In genomic region chr1:64540265-64540791, GRCh38 we compare ENCODE assay signal across 8 cellular contexts.
A peak's percentile ranks its signal among the peaks of the same experiment; 100 is the strongest.
DNase-seq lines count a peak whose midpoint lies in the region; TF ChIP-seq lines count a peak whose summit lies in the region.

No MANE protein-coding gene starts in this region.

- no peaks in the 10 kb centered on the region for H3K9me3 ChIP-seq in subcutaneous abdominal adipose tissue (ENCODE audit: control insufficient read depth in 5 of 5, low read length in 5 of 5)

- H3K36me3 ChIP-seq in subcutaneous abdominal adipose tissue (ENCODE audit: control insufficient read depth in 5 of 5, insufficient read depth in 5 of 5, low read length in 5 of 5) (no peaks in the 10 kb centered on the region), brain microvascular endothelial cell (replicated peaks) (no peaks in the 10 kb centered on the region)

- peak overlapping the region; percentile 4 to 62 (median 35) for H3K9ac ChIP-seq in subcutaneous abdominal adipose tissue (ENCODE audit: low read length in 5 of 5)

- H3K27me3 ChIP-seq in subcutaneous abdominal adipose tissue (ENCODE audit: control insufficient read depth in 5 of 5, insufficient read depth in 4 of 5, low read length in 5 of 5) = no peaks in the 10 kb centered on the region
- no peaks in the 10 kb centered on the region for H3K27me3 ChIP-seq in brain microvascular endothelial cell (replicated peaks)

- no peak for TF ChIP-seq CTCF in astrocyte of the spinal cord (IDR thresholded peaks at IDR 0.05; ENCODE audit: low read depth, low read length)
- no peak for TF ChIP-seq CTCF in brain microvascular endothelial cell (IDR thresholded peaks at IDR 0.05; ENCODE audit: low read depth, low read length, missing control alignments)

- peak overlapping the region; percentile 84 for H3K27ac ChIP-seq in subcutaneous abdominal adipose tissue (ENCODE audit: low read depth, low read length)
- H3K27ac ChIP-seq in brain microvascular endothelial cell = no peak overlapping the region

- in situ Hi-C loops in astrocyte of the spinal cord (cut with HindIII; ENCODE audit: low sequenced_read_pairs) (no loop called here), brain microvascular endothelial cell (cut with HindIII; ENCODE audit: low pct_ligation_motif_present, low sequenced_read_pairs) (no loop called here)

- DNase-seq in NCI-H510A treated with DMSO at 0.1 percent for 48 hours (lab: John Stamatoyannopoulos, UW) (peak; percentile 74), NCI-H510A (lab: John Stamatoyannopoulos, UW) (no peak), astrocyte of the spinal cord (ENCODE audit: low read depth, low spot score) (peak; percentile 51), kidney glomerular epithelial cell (lab: John Stamatoyannopoulos, UW) (peak; percentile 32), NCI-H128 (lab: John Stamatoyannopoulos, UW; ENCODE audit: unreplicated experiment) (no peak), LoVo (ENCODE audit: low spot score) (no peak), brain microvascular endothelial cell (no peak)

- peaks cover 9 to 73% (median 62%) of the 10 kb centered on the region in 5 donors for H3K4me1 ChIP-seq in subcutaneous abdominal adipose tissue (ENCODE audit: control insufficient read depth in 5 of 5, insufficient read depth in 5 of 5, low read length in 5 of 5)

- H3K4me3 ChIP-seq in astrocyte of the spinal cord (ENCODE audit: low read depth, low read length) (peak overlapping the region; percentile 4), subcutaneous abdominal adipose tissue (ENCODE audit: low read depth in 1 of 5, low read length in 5 of 5) (peak overlapping the region; percentile 30 to 64 (median 54)), brain microvascular endothelial cell (ENCODE audit: low read depth, low read length) (no peak overlapping the region)

Comparison
In these comparisons a context has a peak if more than half of its experiments do, and no peak if none do; other contexts are left out.
1. DNase-seq: peak in NCI-H510A treated with DMSO at 0.1 percent for 48 hours (single experiment), astrocyte of the spinal cord (single experiment) and kidney glomerular epithelial cell (single experiment); none in NCI-H510A (single experiment), NCI-H128 (single experiment), LoVo (single experiment) and brain microvascular endothelial cell (single experiment).